ENCODE assay signal across 17 cellular contexts in genomic region chr12:114733919-114734318, GRCh38. TPM values are rescaled to one million over a fixed set of nuclear protein-coding genes. Genes with fewer than 3 reads are reported as not detected.
DNase-seq lines count a peak whose midpoint lies in the region; ATAC-seq and TF ChIP-seq lines count a peak whose summit lies in the region.
"Had no signal": no experiment of that assay in that cellular context is flagged by ENCODE, and none has a peak within 500 bp of the region (broad histone marks: within the 10 kb centered on the region; RNA-seq: fewer than 3 reads in every experiment).

No MANE protein-coding gene starts in this region.

- H3K4me3 ChIP-seq in GM23338 (no peak overlapping the region), colonic mucosa (no peak overlapping the region), mucosa of descending colon (no peak overlapping the region), osteoblast (ENCODE audit: insufficient read depth, low read length) (no peak overlapping the region)
- H3K4me3 ChIP-seq: BLaER1, K562 had no signal

- no peak overlapping the region for H3K27ac ChIP-seq in GM23338 (ENCODE audit: low read depth)
- no peak overlapping the region for H3K27ac ChIP-seq in colonic mucosa
- H3K27ac ChIP-seq in osteoblast (ENCODE audit: low read depth, low read length), result no peak overlapping the region
- H3K27ac ChIP-seq: BLaER1, HL-60 had no signal

- H3K36me3 Mint-ChIP-seq in GM23338 (ENCODE audit: low read depth), result peaks cover 11% of the 10 kb centered on the region; the same call in 2 of the 3 replicates
- H3K36me3 Mint-ChIP-seq: CD4-positive, alpha-beta memory T cell had no signal

- peaks cover 48% of the 10 kb centered on the region for H3K27me3 ChIP-seq in GM23338 (ENCODE audit: insufficient read depth)
- peaks cover 15% of the 10 kb centered on the region for H3K27me3 ChIP-seq in colonic mucosa
- H3K27me3 ChIP-seq in osteoblast (ENCODE audit: insufficient read depth, low read length), result peaks cover 24% of the 10 kb centered on the region
- H3K27me3 ChIP-seq: BLaER1 had no signal

- TF ChIP-seq CTCF in GM23338 (conservative IDR thresholded peaks at IDR 0.05; ENCODE audit: low read depth in 2 of 2) (no peak), colonic mucosa (IDR thresholded peaks at IDR 0.05) (no peak), mucosa of descending colon (IDR thresholded peaks at IDR 0.05) (no peak), osteoblast (IDR thresholded peaks at IDR 0.05; ENCODE audit: extremely low read depth, low read depth, low read length) (no peak)

- no peak overlapping the region for H3K4me2 ChIP-seq in GM23338
- H3K4me2 ChIP-seq in osteoblast (ENCODE audit: insufficient read depth, low read length), result no peak overlapping the region
- H3K4me2 ChIP-seq: BLaER1 had no signal

- H3K9me3 Mint-ChIP-seq in GM23338, result peaks cover 18% of the 10 kb centered on the region
- H3K9me3 Mint-ChIP-seq: HFFc6 had no signal

- H3K9ac ChIP-seq in colonic mucosa (ENCODE audit: low read depth in 2 of 2, low read length in 2 of 2), result peak overlapping the region in 1 of 2 donors; percentile 27
- H3K9ac ChIP-seq: BLaER1 had no signal

- DNase-seq in GM23338 (ENCODE audit: low spot score) (no peak), colonic mucosa (peak; percentile 67), mucosa of descending colon (peak; percentile 54 to 76 (median 63)), osteoblast (ENCODE audit: insufficient read length, low spot score, missing footprints) (no peak)
- DNase-seq: 8988T; CD4-positive, alpha-beta memory T cell; GDM1; HCEC 1CT; HFFc6; IMR-90 had no signal

- no peaks in the 10 kb centered on the region for H4K20me1 ChIP-seq in GM23338 (replicated peaks; ENCODE audit: insufficient read depth)
- H4K20me1 ChIP-seq in osteoblast (ENCODE audit: insufficient read depth, low read length), result no peaks in the 10 kb centered on the region
- H4K20me1 ChIP-seq: BLaER1 had no signal

- peaks cover 9% of the 10 kb centered on the region for H3K27me3 Mint-ChIP-seq in GM23338 (ENCODE audit: insufficient read depth, low read depth, poor library complexity)

- ATAC-seq in GM23338, result no peak
- peak; percentile 79 for ATAC-seq in mucosa of descending colon
- no peak for ATAC-seq in GM18867 (IDR thresholded peaks at IDR 0.05; ENCODE audit: unreplicated experiment)
- ATAC-seq in GM21528 (IDR thresholded peaks at IDR 0.05; ENCODE audit: low FRiP score, unreplicated experiment), result no peak
- ATAC-seq in GM19455 (IDR thresholded peaks at IDR 0.05; ENCODE audit: unreplicated experiment), result no peak
- ATAC-seq: K562 had no signal

- H3K36me3 ChIP-seq in GM23338 (ENCODE audit: insufficient read depth) (no peaks in the 10 kb centered on the region), colonic mucosa (no peaks in the 10 kb centered on the region), mucosa of descending colon (ENCODE audit: low read depth) (no peaks in the 10 kb centered on the region), osteoblast (ENCODE audit: insufficient read depth, low read length) (no peaks in the 10 kb centered on the region)
- H3K36me3 ChIP-seq: BLaER1 had no signal

- H3K9me2 ChIP-seq in GM23338 (ENCODE audit: insufficient read depth), result no peaks in the 10 kb centered on the region

- intact Hi-C loops in colonic mucosa (cut with DNase I) (no loop called here), mucosa of descending colon (cut with DNase I, micrococcal nuclease) (no loop called here)

- H3K4me1 Mint-ChIP-seq in GM23338, result peaks cover 12% of the 10 kb centered on the region
- H3K4me1 Mint-ChIP-seq: CD14-positive monocyte had no signal

- H3K79me2 ChIP-seq in GM23338 (replicated peaks; ENCODE audit: insufficient read depth), result no peaks in the 10 kb centered on the region
- no peaks in the 10 kb centered on the region for H3K79me2 ChIP-seq in osteoblast (ENCODE audit: insufficient read depth, low read length)

- H3F3A ChIP-seq in GM23338 (replicated peaks; ENCODE audit: low read depth), result no peaks in the 10 kb centered on the region

- H3K27ac Mint-ChIP-seq in GM23338, result no peak overlapping the region
- H3K27ac Mint-ChIP-seq: CD14-positive monocyte; CD4-positive, alpha-beta memory T cell; HFFc6 had no signal

- H2AFZ ChIP-seq in GM23338 (peak overlapping the region; percentile 59; the same call in 1 of the 2 replicates), osteoblast (ENCODE audit: low read length) (no peak overlapping the region)

- H3K4me1 ChIP-seq in GM23338 (ENCODE audit: insufficient read depth) (peaks cover 9% of the 10 kb centered on the region), colonic mucosa (peaks cover 3% of the 10 kb centered on the region), mucosa of descending colon (ENCODE audit: low read depth) (peaks cover 12% of the 10 kb centered on the region), osteoblast (ENCODE audit: insufficient read depth, low read length) (peaks cover 5% of the 10 kb centered on the region)
- H3K4me1 ChIP-seq: BLaER1 had no signal

- no peak overlapping the region for H3K4me3 Mint-ChIP-seq in GM23338
- H3K4me3 Mint-ChIP-seq: CD4-positive, alpha-beta memory T cell; HFFc6 had no signal

- no peaks in the 10 kb centered on the region for H3K9me3 ChIP-seq in colonic mucosa
- H3K9me3 ChIP-seq in mucosa of descending colon, result no peaks in the 10 kb centered on the region
- no peaks in the 10 kb centered on the region for H3K9me3 ChIP-seq in osteoblast (ENCODE audit: low read depth, low read length)
- H3K9me3 ChIP-seq: BLaER1 had no signal

TF ChIP-seq in GM23338, 12 proteins besides CTCF, POLR2A, EP300 and RAD21 (continues in another document):
- TF ChIP-seq STAT1 (IDR thresholded peaks at IDR 0.05; ENCODE audit: unreplicated experiment), result no peak
- TF ChIP-seq JUNB (IDR thresholded peaks at IDR 0.05; ENCODE audit: unreplicated experiment), result no peak
- no peak for TF ChIP-seq CREB1 (CRISPR knock-in tag; IDR thresholded peaks at IDR 0.05; ENCODE audit: low read depth)
- no peak for TF ChIP-seq ZNF114 (CRISPR knock-in tag; IDR thresholded peaks at IDR 0.05)
- no peak for TF ChIP-seq EZH2 (IDR thresholded peaks at IDR 0.05; ENCODE audit: low read depth, unreplicated experiment)
- TF ChIP-seq POLR2AphosphoS5 (IDR thresholded peaks at IDR 0.05; ENCODE audit: low read depth), result no peak
- TF ChIP-seq NANOG (IDR thresholded peaks at IDR 0.05; ENCODE audit: borderline replicate concordance), result no peak
- no peak for TF ChIP-seq ZNF462 (CRISPR knock-in tag; IDR thresholded peaks at IDR 0.05)

RNA-seq across cellular contexts. Expression of gene TBX3, which starts 49.9 kb away (rescaled TPM):
- total RNA-seq in GM23338 (2014; rRNA removed; shearing (Covaris generic)), result 0.24 and 0.35 TPM in 2 replicates
- 0.18 and 0.33 TPM in 2 replicates for polyA plus RNA-seq in GM23338 (2016; fragmentation: Nextera tagmentation; extraction: Ambion mirVana)
- total RNA-seq in colonic mucosa, result 1 to 10 TPM; 4.8 to 7.2 TPM
- 10 to 100 TPM in 2 of 3 donors, 1 to 10 TPM in 1; 8.1 to 13.9 (median 10.8) TPM for total RNA-seq in mucosa of descending colon
- total RNA-seq in osteoblast, result 11.9 and 14.1 TPM in 2 replicates
- total RNA-seq: CD4-positive, alpha-beta memory T cell had no signal
- polyA plus RNA-seq: CD4-positive, alpha-beta memory T cell had no signal

Comparison
In these comparisons a context has a peak if more than half of its experiments do, and no peak if none do; other contexts are left out.
1. DNase-seq: peak in colonic mucosa (single experiment) and mucosa of descending colon (3 of 3); none in GM23338 (single experiment) and osteoblast (single experiment).